In the genomic region with DNA sequence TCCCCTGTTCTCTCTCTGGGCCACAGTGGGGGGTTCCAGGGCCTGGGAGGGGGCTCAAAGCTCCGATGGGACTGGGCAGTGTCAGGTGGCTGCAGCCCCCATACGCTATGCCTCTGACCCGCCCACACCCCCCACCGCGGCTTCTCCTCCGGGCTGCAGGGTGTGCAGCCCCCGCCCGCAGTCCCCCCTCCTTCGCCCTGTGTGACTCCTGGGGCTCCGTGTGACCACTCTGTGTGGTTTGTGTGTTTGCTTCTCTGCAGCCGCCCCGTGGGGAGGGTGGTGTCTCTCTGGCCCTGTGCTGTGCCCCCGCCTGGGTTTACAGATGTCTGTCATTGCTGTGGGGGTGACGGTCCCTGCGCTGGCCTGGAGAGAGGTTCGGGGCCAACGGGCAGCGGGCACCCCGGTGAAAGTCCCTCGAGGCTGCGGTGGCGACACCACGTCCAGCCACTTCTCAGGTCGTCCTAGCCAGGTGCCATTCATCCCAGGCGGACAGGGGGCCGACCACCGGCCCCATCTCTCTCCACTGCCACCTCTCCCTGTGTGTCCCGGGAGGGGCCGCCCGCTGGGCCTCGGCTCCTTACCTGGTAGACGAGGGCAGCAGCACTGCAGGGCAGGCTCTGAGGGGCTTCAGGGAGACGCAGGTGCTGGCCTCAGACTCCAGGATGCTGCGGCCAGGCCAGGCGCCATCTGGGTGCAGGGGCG, we compare ENCODE assay signal across 13 cellular contexts. TPM values are rescaled to one million over a fixed set of nuclear protein-coding genes. Genes with fewer than 3 reads are reported as not detected.
DNase-seq lines count a peak whose midpoint lies in the region; ATAC-seq and TF ChIP-seq lines count a peak whose summit lies in the region.
"Had no signal": no experiment of that assay in that cellular context is flagged by ENCODE, and none has a peak within 500 bp of the region (broad histone marks: within the 10 kb centered on the region; RNA-seq: fewer than 3 reads in every experiment).

No MANE protein-coding gene starts in this region.

- TF ChIP-seq CTCF in LNCaP clone FGC (IDR thresholded peaks at IDR 0.05; ENCODE audit: control insufficient read depth, extremely low read depth, insufficient read depth) (no peak), WERI-Rb-1 (IDR thresholded peaks at IDR 0.05; ENCODE audit: low read depth, low read length) (no peak)

- H3K36me3 ChIP-seq in WERI-Rb-1 (peaks cover 6% of the 10 kb centered on the region), mucosa of stomach (ENCODE audit: control insufficient read depth, insufficient read depth, low read length) (no peaks in the 10 kb centered on the region)

- peaks cover 34% of the 10 kb centered on the region for H3K4me1 ChIP-seq in mucosa of stomach (ENCODE audit: control insufficient read depth, insufficient read depth, low read length)

- peak overlapping the region; percentile 28 for H3K9ac ChIP-seq in mucosa of stomach (ENCODE audit: low read length)

- no peak for ATAC-seq in GM21723 (IDR thresholded peaks at IDR 0.05; ENCODE audit: unreplicated experiment)

- H3K27ac ChIP-seq in WERI-Rb-1: peak overlapping the region; percentile 89

- DNase-seq in COLO668 (lab: John Stamatoyannopoulos, UW; ENCODE audit: unreplicated experiment) (peak; percentile 46), LNCaP clone FGC (ENCODE audit: low read depth) (no peak), WERI-Rb-1 (no peak), SK-N-DZ (ENCODE audit: low spot score) (no peak), islet precursor cell (no peak), NCI-H748 treated with DMSO at 0.1 percent for 48 hours (lab: John Stamatoyannopoulos, UW) (no peak)
- DNase-seq: AML-193, HCEC 1CT, KG1, NCI-H1048, NCI-H510A treated with DMSO at 0.1 percent for 48 hours had no signal

- no peaks in the 10 kb centered on the region for H3K27me3 ChIP-seq in WERI-Rb-1 (ENCODE audit: insufficient read depth, low read depth, severe bottlenecking)
- peaks cover 75% of the 10 kb centered on the region for H3K27me3 ChIP-seq in mucosa of stomach (ENCODE audit: control insufficient read depth, insufficient read depth, low read length)

- H3K4me3 ChIP-seq in LNCaP clone FGC (ENCODE audit: low read depth, low read length) (peak overlapping the region; percentile 4; the same call in 1 of the 2 replicates), WERI-Rb-1 (ENCODE audit: low read depth, low read length) (peak overlapping the region; percentile 49), mucosa of stomach (ENCODE audit: low read length) (no peak overlapping the region)

- no peaks in the 10 kb centered on the region for H3K9me3 ChIP-seq in WERI-Rb-1 (ENCODE audit: severe bottlenecking)
- no peaks in the 10 kb centered on the region for H3K9me3 ChIP-seq in mucosa of stomach (ENCODE audit: control insufficient read depth, low read length)

RNA-seq across cellular contexts. Expression of gene SSTR5, which starts 5.5 kb away (rescaled TPM):
- 0.82 and 1.2 TPM in 2 replicates for polyA plus RNA-seq in SK-N-DZ (2014; cell fraction: cytosol; rRNA removed)
- 1.6 TPM in 1 of 2 replicates, not detected in the other for polyA plus RNA-seq in SK-N-DZ (2014; cell fraction: nucleus; rRNA removed)

RNA-seq across cellular contexts. Expression of gene C1QTNF8, which starts 18.0 kb away (rescaled TPM):
- not detected in 2 replicates for polyA plus RNA-seq in SK-N-DZ (2014; cell fraction: cytosol; rRNA removed)
- not detected in 2 replicates for polyA plus RNA-seq in SK-N-DZ (2014; cell fraction: nucleus; rRNA removed)
